ENCODE assay signal across 8 cellular contexts in the genomic region with DNA sequence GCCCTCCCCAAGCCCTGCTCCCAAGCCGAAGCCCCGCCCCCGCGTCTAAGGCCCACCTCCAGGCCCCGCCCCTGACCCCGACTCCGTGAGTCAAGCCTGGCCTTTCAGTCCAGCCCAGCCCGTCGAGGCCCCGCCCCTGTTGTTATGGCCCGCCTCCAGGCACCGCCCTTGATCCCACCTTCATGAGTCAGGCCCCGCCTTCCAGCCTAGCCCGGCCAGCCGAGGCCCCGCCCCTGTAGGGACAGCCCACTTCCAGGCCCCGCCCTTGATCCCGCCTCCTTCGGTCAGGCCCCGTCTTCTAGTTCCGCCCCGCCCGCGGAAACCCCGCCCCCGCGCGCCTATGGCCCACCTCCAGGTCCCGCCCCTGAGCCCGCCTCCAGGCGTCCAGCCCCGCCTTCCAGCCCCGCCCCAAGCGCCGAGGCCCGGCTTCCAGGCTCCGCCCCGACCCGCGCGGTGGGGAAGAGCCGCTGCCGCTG. TPM values are rescaled to one million over a fixed set of nuclear protein-coding genes. Genes with fewer than 3 reads are reported as not detected.
DNase-seq lines count a peak whose midpoint lies in the region; ATAC-seq and TF ChIP-seq lines count a peak whose summit lies in the region.

No MANE protein-coding gene starts in this region.

- H3K79me2 ChIP-seq in KMS-11 (ENCODE audit: insufficient read depth, low read depth) = no peaks in the 10 kb centered on the region

- H3K27me3 ChIP-seq in KMS-11 (ENCODE audit: insufficient read depth, low read depth) (no peaks in the 10 kb centered on the region; the same call in 1 of the 2 replicates), esophagus muscularis mucosa (no peaks in the 10 kb centered on the region), muscle layer of duodenum (ENCODE audit: low read depth, low read length) (no peaks in the 10 kb centered on the region)

- no peak overlapping the region for H3K27ac ChIP-seq in KMS-11
- peak overlapping the region; percentile 82 to 90 (median 86) for H3K27ac ChIP-seq in esophagus muscularis mucosa (replicated peaks in 1 of 4)
- no peak overlapping the region for H3K27ac ChIP-seq in muscle layer of duodenum (ENCODE audit: low read length)

- no peak for TF ChIP-seq POLR2A in esophagus muscularis mucosa (IDR thresholded peaks at IDR 0.05; ENCODE audit: low read depth)

- H3K4me3 ChIP-seq in KMS-11 (IDR thresholded peaks at IDR 0.05; ENCODE audit: insufficient read depth, low read depth, low read length) (no peak overlapping the region), esophagus muscularis mucosa (peak overlapping the region; percentile 89 to 99 (median 98)), muscle layer of duodenum (ENCODE audit: low read depth in 1 of 2, low read length in 2 of 2) (peak overlapping the region; percentile 61 to 95)

- no peaks in the 10 kb centered on the region for H4K20me1 ChIP-seq in KMS-11 (ENCODE audit: insufficient read depth)

- peak overlapping the region; percentile 81 for H2AFZ ChIP-seq in KMS-11 (ENCODE audit: low read depth)

- H3K9ac ChIP-seq in KMS-11 = peak overlapping the region; percentile 65; the same call in 1 of the 2 replicates

- WGBS in esophagus muscularis mucosa = 1% methylated on average over 16 of the region's 43 CpGs

- H3K9me3 ChIP-seq in esophagus muscularis mucosa (no peaks in the 10 kb centered on the region), muscle layer of duodenum (ENCODE audit: control insufficient read depth in 1 of 2, low read length in 2 of 2) (no peaks in the 10 kb centered on the region)

- ATAC-seq in GM21825 (IDR thresholded peaks at IDR 0.05; ENCODE audit: unreplicated experiment) = peak; percentile 86

- intact Hi-C loops in esophagus muscularis mucosa (cut with DNase I) = loop anchor here (5.0 kb wide), 1 partner anchor 166 kb away; a partner anchor contains a TSS

- DNase-seq in DMS53 (lab: John Stamatoyannopoulos, UW) (peak; percentile 98), esophagus muscularis mucosa (ENCODE audit: extremely low spot score) (peak; percentile 100)
- peak; percentile 100 for DNase-seq in activated T-cell treated with anti-CD3 and anti-CD28 coated beads, Interleukin-2, amount 50 U/mL, for 48 hours
- peak; percentile 100 for DNase-seq in stimulated activated CD8-positive, alpha-beta memory T cell treated with anti-CD3 and anti-CD28 coated beads, Interleukin-7, amount 100 ng/mL, for 1 hour (ENCODE audit: low read depth in 2 of 2)

- H3K36me3 ChIP-seq in KMS-11 (ENCODE audit: insufficient read depth) (no peaks in the 10 kb centered on the region), esophagus muscularis mucosa (no peaks in the 10 kb centered on the region), muscle layer of duodenum (ENCODE audit: control insufficient read depth in 1 of 2, insufficient read depth in 2 of 2, low read length in 2 of 2) (no peaks in the 10 kb centered on the region)

- TF ChIP-seq EP300 in esophagus muscularis mucosa (IDR thresholded peaks at IDR 0.05) = no peak

- no peak for TF ChIP-seq CTCF in KMS-11 (conservative IDR thresholded peaks at IDR 0.05; ENCODE audit: low read depth, low read length)
- no peak for TF ChIP-seq CTCF in esophagus muscularis mucosa (IDR thresholded peaks at IDR 0.05)

- H3K4me1 ChIP-seq in KMS-11 (ENCODE audit: low read depth, poor library complexity, severe bottlenecking) (peaks cover 15% of the 10 kb centered on the region), esophagus muscularis mucosa (peaks cover 7 to 22% (median 20%) of the 10 kb centered on the region in 4 donors), muscle layer of duodenum (ENCODE audit: control insufficient read depth in 1 of 2, insufficient read depth in 2 of 2, low read length in 2 of 2) (peaks cover 0 to 12% of the 10 kb centered on the region in 2 donors)

- H3K4me2 ChIP-seq in KMS-11 = peak overlapping the region; percentile 76

TF ChIP-seq in PFSK-1, 5 proteins besides CTCF, POLR2A, EP300 and RAD21:
- no peak for TF ChIP-seq POLR2AphosphoS5 (IDR thresholded peaks at IDR 0.05; ENCODE audit: low read depth, low read length)
- TF ChIP-seq FOXP2 (optimal IDR thresholded peaks at IDR 0.05; ENCODE audit: borderline replicate concordance, extremely low read depth, extremely low read length, insufficient read depth) = peak; percentile 43

RNA-seq across cellular contexts. Expression of a gene that starts 0.2 kb away (rescaled TPM):
- 5.4 TPM for polyA plus RNA-seq in PFSK-1 (2012; ENCODE audit: insufficient read length, low read depth)
- total RNA-seq in esophagus muscularis mucosa = 10 to 100 TPM in 2 of 4 donors, 1 to 10 TPM in 2; 6.3 to 15.1 (median 11.2) TPM

RNA-seq across cellular contexts. Expression of a gene that starts 21.5 kb away (rescaled TPM):
- polyA plus RNA-seq in PFSK-1 (2012; ENCODE audit: insufficient read length, low read depth) = 0.65 TPM
- total RNA-seq in esophagus muscularis mucosa = 10 to 100 TPM; 11.4 to 18.5 (median 14.0) TPM

Comparison
In these comparisons a context has a peak if more than half of its experiments do, and no peak if none do; other contexts are left out.
1. H3K27ac ChIP-seq: peak in esophagus muscularis mucosa (4 of 4); none in KMS-11 (single experiment) and muscle layer of duodenum (single experiment).
2. Peak in every context shown above with its lines, with median percentiles within 50 percentile points of each other: DNase-seq.